ENCODE assay signal across 8 cellular contexts in the genomic region with DNA sequence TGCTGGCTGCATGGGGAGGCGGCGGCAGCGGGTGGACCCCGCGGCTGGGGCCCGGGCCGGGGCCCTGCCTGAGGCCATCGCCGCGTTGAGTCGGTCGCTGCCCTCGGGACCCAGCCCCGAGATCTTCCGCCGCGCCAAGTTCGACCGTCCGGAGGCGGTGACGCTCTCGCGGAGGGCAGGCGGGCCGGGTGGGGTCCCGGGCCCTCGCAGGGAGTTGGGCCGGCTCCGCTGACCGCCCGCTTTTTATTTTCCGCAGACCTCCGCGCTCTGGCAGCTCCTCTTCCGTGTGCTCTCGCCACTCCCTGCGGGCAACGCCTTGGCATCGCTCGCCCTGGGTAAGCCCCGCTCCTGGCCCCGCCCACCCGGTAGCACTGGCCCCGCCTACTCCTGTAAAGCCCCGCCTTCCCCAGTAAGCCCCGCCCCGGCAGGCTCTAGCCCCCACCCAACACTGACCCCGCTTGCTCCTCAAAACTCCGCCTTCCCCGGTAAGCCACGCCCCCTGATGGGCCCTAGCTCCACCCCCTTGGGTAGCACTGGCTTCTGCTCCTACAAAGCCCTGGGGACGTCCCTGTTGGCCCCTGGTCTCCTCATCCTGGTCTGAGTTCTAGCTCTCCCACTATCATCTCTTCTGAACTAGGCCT. TPM values are rescaled to one million over a fixed set of nuclear protein-coding genes. Genes with fewer than 3 reads are reported as not detected.
DNase-seq lines count a peak whose midpoint lies in the region; ATAC-seq and TF ChIP-seq lines count a peak whose summit lies in the region.

No MANE protein-coding gene starts in this region.

- peak; percentile 45 to 46 for DNase-seq in AML-193 (lab: John Stamatoyannopoulos, UW)
- DNase-seq in NCI-H2171 treated with DMSO at 0.1 percent for 48 hours (lab: John Stamatoyannopoulos, UW): peak; percentile 56
- peak; percentile 97 for DNase-seq in activated CD4-positive, alpha-beta T cell treated with anti-CD3 and anti-CD28 coated beads for 48 hours
- peak; percentile 84 for DNase-seq in lower lobe of right lung
- peak; percentile 81 for DNase-seq in stimulated activated CD8-positive, alpha-beta memory T cell treated with anti-CD3 and anti-CD28 coated beads, Interleukin-15, amount 100 ng/mL, for 1 hour (ENCODE audit: low read depth)

- ATAC-seq in GM21360 (IDR thresholded peaks at IDR 0.05; ENCODE audit: unreplicated experiment) (peak; percentile 13), lower lobe of right lung (peak; percentile 17 to 34), HG02840 (IDR thresholded peaks at IDR 0.05; ENCODE audit: low FRiP score, unreplicated experiment) (no peak)

- no peaks in the 10 kb centered on the region for H3K27me3 ChIP-seq in lower lobe of right lung (ENCODE audit: low read depth)

- H3K27ac ChIP-seq in lower lobe of right lung: peak overlapping the region; percentile 99

- no peaks in the 10 kb centered on the region for H3K9me3 Mint-ChIP-seq in dendritic cell treated with granulocyte-macrophage colony-stimulating factor and Interleukin-4, amounts not matched to agents 40 ng/mL and 50 ng/mL, for 4 days

- TF ChIP-seq CTCF in lower lobe of right lung (IDR thresholded peaks at IDR 0.05): no peak

- peaks cover 5% of the 10 kb centered on the region for H3K27me3 Mint-ChIP-seq in dendritic cell treated with granulocyte-macrophage colony-stimulating factor and Interleukin-4, amounts not matched to agents 40 ng/mL and 50 ng/mL, for 4 days

- intact Hi-C loops in dendritic cell treated with granulocyte-macrophage colony-stimulating factor and Interleukin-4, amounts not matched to agents 40 ng/mL and 50 ng/mL, for 4 days (cut with micrococcal nuclease): loop anchor here (2.0 to 5.0 kb wide), 5 partner anchors 17 to 99 kb away; partner anchors contain the start of genes CRIP2 and TMEM121
- intact Hi-C loops in lower lobe of right lung (cut with DNase I): no loop called here

- H3K36me3 ChIP-seq in lower lobe of right lung: no peaks in the 10 kb centered on the region

- H3K36me3 Mint-ChIP-seq in dendritic cell treated with granulocyte-macrophage colony-stimulating factor and Interleukin-4, amounts not matched to agents 40 ng/mL and 50 ng/mL, for 4 days (ENCODE audit: low read depth): peaks cover 56% of the 10 kb centered on the region

- peaks cover 38% of the 10 kb centered on the region for H3K4me1 Mint-ChIP-seq in dendritic cell treated with granulocyte-macrophage colony-stimulating factor and Interleukin-4, amounts not matched to agents 40 ng/mL and 50 ng/mL, for 4 days (ENCODE audit: low read depth)

- H3K4me1 ChIP-seq in lower lobe of right lung: peaks cover 34% of the 10 kb centered on the region

- H3K9me3 ChIP-seq in lower lobe of right lung: no peaks in the 10 kb centered on the region

- H3K4me3 ChIP-seq in lower lobe of right lung: peak overlapping the region; percentile 83

- H3K4me3 Mint-ChIP-seq in dendritic cell treated with granulocyte-macrophage colony-stimulating factor and Interleukin-4, amounts not matched to agents 40 ng/mL and 50 ng/mL, for 4 days: peak overlapping the region; percentile 72

- peak overlapping the region; percentile 100 for H3K27ac Mint-ChIP-seq in dendritic cell treated with granulocyte-macrophage colony-stimulating factor and Interleukin-4, amounts not matched to agents 40 ng/mL and 50 ng/mL, for 4 days

RNA-seq across cellular contexts. Expression of gene TEDC1, which starts 0.4 kb away (rescaled TPM):
- total RNA-seq in lower lobe of right lung: 10.6 TPM

RNA-seq across cellular contexts. Expression of gene CRIP1, which starts 4.8 kb away (rescaled TPM):
- 237 TPM for total RNA-seq in lower lobe of right lung

RNA-seq across cellular contexts. Expression of gene CRIP2, which starts 16.9 kb away (rescaled TPM):
- total RNA-seq in lower lobe of right lung: 143 TPM

RNA-seq across cellular contexts. Expression of gene TMEM121, which starts 34.9 kb away (rescaled TPM):
- total RNA-seq in lower lobe of right lung: 3.0 TPM

Comparison
In these comparisons a context has a peak if more than half of its experiments do, and no peak if none do; other contexts are left out.
1. DNase-seq: peak in every context shown above with its lines; median percentile 97 in activated CD4-positive, alpha-beta T cell treated with anti-CD3 and anti-CD28 coated beads for 48 hours; 84 in lower lobe of right lung; 81 in stimulated activated CD8-positive, alpha-beta memory T cell treated with anti-CD3 and anti-CD28 coated beads, Interleukin-15, amount 100 ng/mL, for 1 hour; 56 in NCI-H2171 treated with DMSO at 0.1 percent for 48 hours; 46 in AML-193.